24 cellular contexts compared by ENCODE assay signal in the genomic region with DNA sequence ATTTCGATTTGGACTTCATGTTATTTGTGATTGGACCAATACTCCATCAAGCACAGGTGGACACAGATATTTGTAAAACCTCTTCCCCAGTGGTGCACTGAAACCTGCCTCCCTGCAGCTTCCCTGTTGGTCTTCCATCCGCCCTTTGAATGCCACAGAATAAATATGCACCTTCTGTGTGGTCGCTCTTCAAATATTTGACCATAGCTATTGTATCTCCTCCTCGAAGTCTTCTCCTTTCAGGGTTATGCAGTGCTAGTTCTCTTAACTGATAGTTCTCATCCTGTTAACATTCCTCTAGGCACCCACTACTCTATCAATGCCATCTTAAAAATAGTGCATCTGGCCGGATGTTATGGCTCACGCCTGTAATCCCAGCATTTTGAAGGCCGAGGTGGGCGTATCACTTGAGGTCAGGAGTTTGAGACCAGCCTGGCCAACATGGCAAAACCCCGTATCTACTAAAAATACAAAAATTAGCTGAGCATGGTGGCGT. TPM values are rescaled to one million over a fixed set of nuclear protein-coding genes. Genes with fewer than 3 reads are reported as not detected.
DNase-seq lines count a peak whose midpoint lies in the region; ATAC-seq and TF ChIP-seq lines count a peak whose summit lies in the region.
"Had no signal": no experiment of that assay in that cellular context is flagged by ENCODE, and none has a peak within 500 bp of the region (broad histone marks: within the 10 kb centered on the region; RNA-seq: fewer than 3 reads in every experiment).

No MANE protein-coding gene starts in this region.

- H3K27ac ChIP-seq in H9 (ENCODE audit: insufficient read length, low read depth, low read length) = peak overlapping the region; percentile 51
- peak overlapping the region; percentile 46 for H3K27ac ChIP-seq in RWPE2 (ENCODE audit: poor library complexity, severe bottlenecking)
- H3K27ac ChIP-seq in hepatocyte = peak overlapping the region; percentile 74
- no peak overlapping the region for H3K27ac ChIP-seq in trophoblast cell (ENCODE audit: low read depth, low read length)
- H3K27ac ChIP-seq: BLaER1, thoracic aorta had no signal

- no peaks in the 10 kb centered on the region for H3K79me1 ChIP-seq in H9 (ENCODE audit: insufficient read depth, low read depth, low read length, poor library complexity, severe bottlenecking)
- peaks cover 8% of the 10 kb centered on the region for H3K79me1 ChIP-seq in trophoblast cell (ENCODE audit: low read length)

- H4K5ac ChIP-seq in H9 (ENCODE audit: insufficient read length, low read depth, low read length) = no peak overlapping the region

- no peak overlapping the region for H3K4me3 ChIP-seq in RWPE2 (ENCODE audit: severe bottlenecking)
- H3K4me3 ChIP-seq in hepatocyte = no peak overlapping the region
- no peak overlapping the region for H3K4me3 ChIP-seq in trophoblast cell (ENCODE audit: low read depth, low read length)
- H3K4me3 ChIP-seq: BLaER1, thoracic aorta had no signal

- no peak overlapping the region for H2AFZ ChIP-seq in H9 (ENCODE audit: low read length)
- no peak overlapping the region for H2AFZ ChIP-seq in hepatocyte
- H2AFZ ChIP-seq in trophoblast cell (ENCODE audit: insufficient read depth, low read length, poor library complexity) = no peak overlapping the region

- H3K36me3 Mint-ChIP-seq in H9 (ENCODE audit: insufficient read depth in 1 of 3, low read depth in 3 of 3) = no peaks in the 10 kb centered on the region
- H3K36me3 Mint-ChIP-seq: activated CD4-positive, alpha-beta memory T cell treated with anti-CD3 and anti-CD28 coated beads for 36 hours had no signal

- H3K9me3 Mint-ChIP-seq in H9 = no peaks in the 10 kb centered on the region
- H3K9me3 Mint-ChIP-seq: activated CD4-positive, alpha-beta memory T cell treated with anti-CD3 and anti-CD28 coated beads for 36 hours; activated T-helper 2 cell treated with anti-CD3 and anti-CD28 coated beads, Interferon-gamma antibody, Interleukin-2, Interleukin-4, amounts not matched to agents 10 μg/mL and 5 μg/mL and 100 μg/mL, durations not matched to agents 14 hours and 24 hours and 36 hours had no signal

- H3K36me3 ChIP-seq in RWPE2 (ENCODE audit: low read depth) (no peaks in the 10 kb centered on the region), hepatocyte (replicated peaks; ENCODE audit: insufficient read depth, low read depth) (no peaks in the 10 kb centered on the region), trophoblast cell (ENCODE audit: control insufficient read depth in 1 of 2, insufficient read depth in 2 of 2, low read length in 2 of 2) (no peaks in the 10 kb centered on the region)
- H3K36me3 ChIP-seq: BLaER1, thoracic aorta had no signal

- H3K9ac ChIP-seq in H9 (ENCODE audit: extremely low read depth, insufficient read length, low read length) = no peak overlapping the region
- no peak overlapping the region for H3K9ac ChIP-seq in trophoblast cell (ENCODE audit: low read length)
- H3K9ac ChIP-seq: BLaER1 had no signal

- H3K18ac ChIP-seq in H9 (ENCODE audit: insufficient read length, low read depth, low read length) (no peak overlapping the region), trophoblast cell (ENCODE audit: low read length) (no peak overlapping the region)

- no peak overlapping the region for H3K4me3 Mint-ChIP-seq in H9
- H3K4me3 Mint-ChIP-seq: activated CD4-positive, alpha-beta memory T cell treated with anti-CD3 and anti-CD28 coated beads for 36 hours; activated naive CD8-positive, alpha-beta T cell had no signal

- peak overlapping the region; percentile 45 to 90 (median 46); a peak in 6 of 7 replicates for H3K27ac Mint-ChIP-seq in H9
- H3K27ac Mint-ChIP-seq: activated CD4-positive, alpha-beta memory T cell treated with anti-CD3 and anti-CD28 coated beads for 36 hours; activated naive CD8-positive, alpha-beta T cell; activated T-helper 2 cell treated with anti-CD3 and anti-CD28 coated beads, Interferon-gamma antibody, Interleukin-2, Interleukin-4, amounts not matched to agents 10 μg/mL and 5 μg/mL and 100 μg/mL, durations not matched to agents 14 hours and 24 hours and 36 hours had no signal

- H2BK12ac ChIP-seq in H9 (ENCODE audit: insufficient read length, low read depth, low read length) (no peak overlapping the region), trophoblast cell (ENCODE audit: low read length) (no peak overlapping the region)

- H4K8ac ChIP-seq in H9 (replicated peaks; ENCODE audit: insufficient read length, low read depth, low read length) (no peak overlapping the region), trophoblast cell (ENCODE audit: low read depth, low read length) (no peak overlapping the region)

- no peaks in the 10 kb centered on the region for H3K9me2 ChIP-seq in hepatocyte (replicated peaks; ENCODE audit: insufficient read depth)

- H2BK20ac ChIP-seq in H9 (ENCODE audit: low read depth, low read length, poor library complexity, severe bottlenecking) = no peak overlapping the region

- H3K79me2 ChIP-seq in H9 (ENCODE audit: insufficient read depth, low read length) = peaks cover 66% of the 10 kb centered on the region
- H3K79me2 ChIP-seq in hepatocyte = peaks cover 94% of the 10 kb centered on the region
- peaks cover 19% of the 10 kb centered on the region for H3K79me2 ChIP-seq in trophoblast cell (ENCODE audit: control insufficient read depth, insufficient read depth, low read length, poor library complexity)

- no peak overlapping the region for H2BK5ac ChIP-seq in H9 (ENCODE audit: insufficient read length, low read length)
- no peak overlapping the region for H2BK5ac ChIP-seq in trophoblast cell (ENCODE audit: low read depth, low read length, poor library complexity)

- WGBS in H9 (ENCODE audit: extremely low coverage, insufficient read length, low lambda C conversion rate) = no CpG with 5 or more reads among the region's 10 CpGs
- WGBS in hepatocyte (ENCODE audit: low lambda C conversion rate, missing lambda C conversion rate) = 70% methylated on average over 10 of the region's 10 CpGs
- no CpG with 5 or more reads among the region's 10 CpGs for WGBS in trophoblast cell (ENCODE audit: extremely low coverage, insufficient coverage, insufficient read length)

- H3K27me3 ChIP-seq in H9 (ENCODE audit: insufficient read depth, low read length) = no peaks in the 10 kb centered on the region
- H3K27me3 ChIP-seq in RWPE2 (ENCODE audit: insufficient read depth, poor library complexity, severe bottlenecking) = no peaks in the 10 kb centered on the region
- H3K27me3 ChIP-seq in hepatocyte = no peaks in the 10 kb centered on the region
- H3K27me3 ChIP-seq in trophoblast cell (ENCODE audit: insufficient read depth, low read length) = no peaks in the 10 kb centered on the region
- H3K27me3 ChIP-seq: BLaER1 had no signal

- TF ChIP-seq CTCF in H9 (conservative IDR thresholded peaks at IDR 0.05) (no peak), RWPE2 (IDR thresholded peaks at IDR 0.05; ENCODE audit: poor library complexity, severe bottlenecking) (no peak), hepatocyte (IDR thresholded peaks at IDR 0.05; ENCODE audit: poor library complexity) (no peak)

- no peak overlapping the region for H2BK120ac ChIP-seq in H9 (ENCODE audit: low read depth, low read length, poor library complexity, severe bottlenecking)
- H2BK120ac ChIP-seq in trophoblast cell (ENCODE audit: insufficient read depth, low read length, poor library complexity) = no peak overlapping the region

- no peak overlapping the region for H3K23ac ChIP-seq in H9 (ENCODE audit: insufficient read length, low read depth, low read length)
- H3K23ac ChIP-seq in trophoblast cell (ENCODE audit: low read length) = no peak overlapping the region

- H4K20me1 ChIP-seq in H9 (ENCODE audit: control insufficient read depth, insufficient read depth, insufficient read length) (no peaks in the 10 kb centered on the region), hepatocyte (ENCODE audit: insufficient read depth, poor library complexity, severe bottlenecking) (peaks cover 60% of the 10 kb centered on the region)

- H3K14ac ChIP-seq in H9 (ENCODE audit: insufficient read depth, low read length) (no peak overlapping the region), trophoblast cell (ENCODE audit: low read length) (no peak overlapping the region)

- no peaks in the 10 kb centered on the region for H3K23me2 ChIP-seq in H9 (ENCODE audit: insufficient read length, low read depth, low read length, poor library complexity, severe bottlenecking)

- no peak overlapping the region for H2BK15ac ChIP-seq in H9 (ENCODE audit: low read depth, low read length)

- H3K56ac ChIP-seq in H9 (ENCODE audit: insufficient read length, low read depth, low read length) = no peak overlapping the region

- H3K4me1 Mint-ChIP-seq in H9 = peaks cover 76 to 82% of the 10 kb centered on the region in 2 experiments

- no peak overlapping the region for H4K91ac ChIP-seq in H9 (ENCODE audit: insufficient read length, low read depth, low read length)
- H4K91ac ChIP-seq in trophoblast cell (ENCODE audit: low read depth, low read length) = no peak overlapping the region

- no peaks in the 10 kb centered on the region for H3K27me3 Mint-ChIP-seq in H9 (ENCODE audit: low read depth)
- H3K27me3 Mint-ChIP-seq: activated CD4-positive, alpha-beta memory T cell treated with anti-CD3 and anti-CD28 coated beads for 36 hours had no signal

- DNase-seq in H9 = no peak
- no peak for DNase-seq in RWPE2 (ENCODE audit: low spot score)
- DNase-seq in hepatocyte (ENCODE audit: low spot score) = no peak
- DNase-seq in trophoblast cell = no peak
- no peak for DNase-seq in stimulated activated CD4-positive, alpha-beta T cell treated with anti-CD3 and anti-CD28 coated beads, Interleukin-12 subunit alpha, Interleukin-12 subunit beta, amount 100 ng/mL, for 4 hours
- DNase-seq in NCI-H2029 (lab: John Stamatoyannopoulos, UW) = no peak
- no peak for DNase-seq in foreskin melanocyte
- DNase-seq: ACHN; activated CD4-positive, alpha-beta memory T cell treated with anti-CD3 and anti-CD28 coated beads for 36 hours; cerebellar nuclear complex; head of caudate nucleus; Karpas-422; MV-4-11; NCI-H1694 treated with DMSO at 0.1 percent for 48 hours; OCI-M1; SHP77; stimulated activated CD4-positive, alpha-beta T cell treated with anti-CD3 and anti-CD28 coated beads, Interleukin-4, amount 100 ng/mL, for 4 hours; stimulated activated naive CD4-positive, alpha-beta T cell had no signal

- no peak for ATAC-seq in RWPE2 (ENCODE audit: low read depth)
- ATAC-seq in GM21717 (IDR thresholded peaks at IDR 0.05; ENCODE audit: unreplicated experiment) = no peak
- ATAC-seq: activated CD4-positive, CD25-positive, alpha-beta regulatory T cell treated with anti-CD3 and anti-CD28 coated beads, Interleukin-2, amount 50 U/mL, for 24 hours had no signal

- no peak overlapping the region for H4K12ac ChIP-seq in trophoblast cell (ENCODE audit: low read depth, low read length)

- no peaks in the 10 kb centered on the region for H3K9me3 ChIP-seq in H9 (ENCODE audit: control insufficient read depth, low read depth, low read length)
- no peaks in the 10 kb centered on the region for H3K9me3 ChIP-seq in RWPE2 (ENCODE audit: severe bottlenecking)
- no peaks in the 10 kb centered on the region for H3K9me3 ChIP-seq in hepatocyte (ENCODE audit: low read depth)
- no peaks in the 10 kb centered on the region for H3K9me3 ChIP-seq in trophoblast cell (ENCODE audit: insufficient read depth, low read depth, low read length)
- H3K9me3 ChIP-seq: BLaER1, thoracic aorta had no signal

- no peak overlapping the region for H2AK5ac ChIP-seq in H9 (ENCODE audit: insufficient read length, low read length)
- no peak overlapping the region for H2AK5ac ChIP-seq in trophoblast cell (ENCODE audit: low read length)

- H3K4me1 ChIP-seq in H9 (ENCODE audit: insufficient read depth, low read length) (peaks cover 45% of the 10 kb centered on the region), RWPE2 (ENCODE audit: insufficient read depth, poor library complexity, severe bottlenecking) (peaks cover 39% of the 10 kb centered on the region), hepatocyte (ENCODE audit: insufficient read depth) (peaks cover 55% of the 10 kb centered on the region), trophoblast cell (ENCODE audit: control insufficient read depth in 1 of 2, insufficient read depth in 2 of 2, low read length in 2 of 2) (peaks cover 20 to 38% of the 10 kb centered on the region in 2 experiments)

- H3T11ph ChIP-seq in H9 (ENCODE audit: low read length) = no peak overlapping the region

- H3K4me2 ChIP-seq in H9 (ENCODE audit: insufficient read depth, insufficient read length, low read length) = peak overlapping the region; percentile 38
- peak overlapping the region; percentile 44 for H3K4me2 ChIP-seq in hepatocyte
- no peak overlapping the region for H3K4me2 ChIP-seq in trophoblast cell (ENCODE audit: low read length)
- H3K4me2 ChIP-seq: BLaER1 had no signal

- H3K4ac ChIP-seq in H9 (ENCODE audit: low read depth, low read length) = no peak overlapping the region
- H3K4ac ChIP-seq in trophoblast cell (ENCODE audit: low read depth, low read length) = peak overlapping the region; percentile 22

RNA-seq across cellular contexts. Expression of gene SPATS2L, which starts 12.5 kb away (rescaled TPM):
- total RNA-seq in H9 (2021) = 45.9 and 47.3 TPM in 2 replicates
- total RNA-seq in hepatocyte = 159 and 173 TPM in 2 replicates
- 202 and 239 TPM in 2 replicates for polyA plus RNA-seq in hepatocyte
- polyA plus RNA-seq in trophoblast cell (2013) = 338 and 348 TPM in 2 replicates
